Comparison of ENCODE assay signal across 1 cellular context in the genomic region with DNA sequence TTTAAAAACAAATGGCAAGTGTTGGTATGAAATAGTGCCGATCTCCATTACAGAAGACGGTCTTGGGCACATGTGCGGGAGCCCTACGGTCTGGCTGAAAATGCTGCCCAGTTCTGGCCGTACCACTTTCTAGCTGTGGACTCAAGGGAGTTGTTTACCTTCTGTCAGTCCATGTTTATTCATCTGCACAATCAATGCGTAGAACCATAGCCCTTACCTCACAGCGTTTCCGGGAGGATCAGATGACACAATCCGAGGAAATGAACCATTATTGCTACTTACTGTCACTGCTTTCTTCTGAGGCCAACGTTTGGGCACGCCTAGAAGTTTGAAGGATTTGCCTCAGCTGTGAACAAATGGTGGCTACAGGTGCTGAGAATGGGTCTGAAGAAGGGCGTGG.
TF ChIP-seq lines count a peak whose summit lies in the region.

No MANE protein-coding gene starts in this region.

TF ChIP-seq in HEK293, 187 proteins besides CTCF, POLR2A, EP300 and RAD21 (continued from another document and continues in another):
- TF ChIP-seq, protein P1, sequence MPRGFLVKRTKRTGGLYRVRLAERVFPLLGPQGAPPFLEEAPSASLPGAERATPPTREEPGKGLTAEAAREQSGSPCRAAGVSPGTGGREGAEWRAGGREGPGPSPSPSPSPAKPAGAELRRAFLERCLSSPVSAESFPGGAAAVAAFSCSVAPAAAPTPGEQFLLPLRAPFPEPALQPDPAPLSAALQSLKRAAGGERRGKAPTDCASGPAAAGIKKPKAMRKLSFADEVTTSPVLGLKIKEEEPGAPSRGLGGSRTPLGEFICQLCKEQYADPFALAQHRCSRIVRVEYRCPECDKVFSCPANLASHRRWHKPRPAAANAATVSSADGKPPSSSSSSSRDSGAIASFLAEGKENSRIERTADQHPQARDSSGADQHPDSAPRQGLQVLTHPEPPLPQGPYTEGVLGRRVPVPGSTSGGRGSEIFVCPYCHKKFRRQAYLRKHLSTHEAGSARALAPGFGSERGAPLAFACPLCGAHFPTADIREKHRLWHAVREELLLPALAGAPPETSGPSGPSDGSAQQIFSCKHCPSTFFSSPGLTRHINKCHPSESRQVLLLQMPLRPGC (tag by site-specific recombination; IDR thresholded peaks at IDR 0.05): 0 out of 2 replicates have a peak, but pooled peaks have one; percentile 39
- TF ChIP-seq ZNF202 (tag by site-specific recombination; IDR thresholded peaks at IDR 0.05; ENCODE audit: borderline replicate concordance): no peak
- TF ChIP-seq ZSCAN23 (tag by site-specific recombination; IDR thresholded peaks at IDR 0.05): no peak
- TF ChIP-seq, protein P2, sequence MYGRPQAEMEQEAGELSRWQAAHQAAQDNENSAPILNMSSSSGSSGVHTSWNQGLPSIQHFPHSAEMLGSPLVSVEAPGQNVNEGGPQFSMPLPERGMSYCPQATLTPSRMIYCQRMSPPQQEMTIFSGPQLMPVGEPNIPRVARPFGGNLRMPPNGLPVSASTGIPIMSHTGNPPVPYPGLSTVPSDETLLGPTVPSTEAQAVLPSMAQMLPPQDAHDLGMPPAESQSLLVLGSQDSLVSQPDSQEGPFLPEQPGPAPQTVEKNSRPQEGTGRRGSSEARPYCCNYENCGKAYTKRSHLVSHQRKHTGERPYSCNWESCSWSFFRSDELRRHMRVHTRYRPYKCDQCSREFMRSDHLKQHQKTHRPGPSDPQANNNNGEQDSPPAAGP (tag by site-specific recombination; IDR thresholded peaks at IDR 0.05): peak; percentile 87
- TF ChIP-seq SETDB1 (IDR thresholded peaks at IDR 0.05; ENCODE audit: insufficient read length, low read length): no peak
- TF ChIP-seq ZEB2 (tag by site-specific recombination; IDR thresholded peaks at IDR 0.05): peak; percentile 81; the same call in 1 of the 2 replicates
- TF ChIP-seq HOXA7 (CRISPR knock-in tag; IDR thresholded peaks at IDR 0.05; ENCODE audit: borderline replicate concordance): no peak
- TF ChIP-seq BCL11B (tag by site-specific recombination; IDR thresholded peaks at IDR 0.05; ENCODE audit: low read depth): no peak
- TF ChIP-seq ZFP3 (tag by site-specific recombination; IDR thresholded peaks at IDR 0.05; ENCODE audit: low read depth): no peak
- no peak; the same call in 1 of the 2 replicates for TF ChIP-seq ZSCAN30 (tag by site-specific recombination; IDR thresholded peaks at IDR 0.05)
- TF ChIP-seq ZNF544 (tag by site-specific recombination; IDR thresholded peaks at IDR 0.05): no peak
- TF ChIP-seq KLF10 (tag by site-specific recombination; IDR thresholded peaks at IDR 0.05): no peak
- TF ChIP-seq YY1 (tag by site-specific recombination; IDR thresholded peaks at IDR 0.05): no peak
- no peak for TF ChIP-seq ZNF677 (tag by site-specific recombination; IDR thresholded peaks at IDR 0.05)
- no peak for TF ChIP-seq ZNF792 (tag by site-specific recombination; IDR thresholded peaks at IDR 0.05)
- TF ChIP-seq, protein P3, sequence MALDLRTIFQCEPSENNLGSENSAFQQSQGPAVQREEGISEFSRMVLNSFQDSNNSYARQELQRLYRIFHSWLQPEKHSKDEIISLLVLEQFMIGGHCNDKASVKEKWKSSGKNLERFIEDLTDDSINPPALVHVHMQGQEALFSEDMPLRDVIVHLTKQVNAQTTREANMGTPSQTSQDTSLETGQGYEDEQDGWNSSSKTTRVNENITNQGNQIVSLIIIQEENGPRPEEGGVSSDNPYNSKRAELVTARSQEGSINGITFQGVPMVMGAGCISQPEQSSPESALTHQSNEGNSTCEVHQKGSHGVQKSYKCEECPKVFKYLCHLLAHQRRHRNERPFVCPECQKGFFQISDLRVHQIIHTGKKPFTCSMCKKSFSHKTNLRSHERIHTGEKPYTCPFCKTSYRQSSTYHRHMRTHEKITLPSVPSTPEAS (tag by site-specific recombination; IDR thresholded peaks at IDR 0.05): no peak
- TF ChIP-seq ZBTB17 (tag by site-specific recombination; IDR thresholded peaks at IDR 0.05): peak; percentile 51; the same call in 1 of the 2 replicates
- no peak for TF ChIP-seq ZBTB1 (tag by site-specific recombination; IDR thresholded peaks at IDR 0.05)
- TF ChIP-seq, protein P4, sequence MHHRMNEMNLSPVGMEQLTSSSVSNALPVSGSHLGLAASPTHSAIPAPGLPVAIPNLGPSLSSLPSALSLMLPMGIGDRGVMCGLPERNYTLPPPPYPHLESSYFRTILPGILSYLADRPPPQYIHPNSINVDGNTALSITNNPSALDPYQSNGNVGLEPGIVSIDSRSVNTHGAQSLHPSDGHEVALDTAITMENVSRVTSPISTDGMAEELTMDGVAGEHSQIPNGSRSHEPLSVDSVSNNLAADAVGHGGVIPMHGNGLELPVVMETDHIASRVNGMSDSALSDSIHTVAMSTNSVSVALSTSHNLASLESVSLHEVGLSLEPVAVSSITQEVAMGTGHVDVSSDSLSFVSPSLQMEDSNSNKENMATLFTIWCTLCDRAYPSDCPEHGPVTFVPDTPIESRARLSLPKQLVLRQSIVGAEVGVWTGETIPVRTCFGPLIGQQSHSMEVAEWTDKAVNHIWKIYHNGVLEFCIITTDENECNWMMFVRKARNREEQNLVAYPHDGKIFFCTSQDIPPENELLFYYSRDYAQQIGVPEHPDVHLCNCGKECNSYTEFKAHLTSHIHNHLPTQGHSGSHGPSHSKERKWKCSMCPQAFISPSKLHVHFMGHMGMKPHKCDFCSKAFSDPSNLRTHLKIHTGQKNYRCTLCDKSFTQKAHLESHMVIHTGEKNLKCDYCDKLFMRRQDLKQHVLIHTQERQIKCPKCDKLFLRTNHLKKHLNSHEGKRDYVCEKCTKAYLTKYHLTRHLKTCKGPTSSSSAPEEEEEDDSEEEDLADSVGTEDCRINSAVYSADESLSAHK (tag by site-specific recombination; IDR thresholded peaks at IDR 0.05): no peak
- TF ChIP-seq ZBTB20 (tag by site-specific recombination; IDR thresholded peaks at IDR 0.05): no peak
- no peak for TF ChIP-seq ZNF776 (tag by site-specific recombination; IDR thresholded peaks at IDR 0.05; ENCODE audit: borderline replicate concordance)
- TF ChIP-seq, protein P5, sequence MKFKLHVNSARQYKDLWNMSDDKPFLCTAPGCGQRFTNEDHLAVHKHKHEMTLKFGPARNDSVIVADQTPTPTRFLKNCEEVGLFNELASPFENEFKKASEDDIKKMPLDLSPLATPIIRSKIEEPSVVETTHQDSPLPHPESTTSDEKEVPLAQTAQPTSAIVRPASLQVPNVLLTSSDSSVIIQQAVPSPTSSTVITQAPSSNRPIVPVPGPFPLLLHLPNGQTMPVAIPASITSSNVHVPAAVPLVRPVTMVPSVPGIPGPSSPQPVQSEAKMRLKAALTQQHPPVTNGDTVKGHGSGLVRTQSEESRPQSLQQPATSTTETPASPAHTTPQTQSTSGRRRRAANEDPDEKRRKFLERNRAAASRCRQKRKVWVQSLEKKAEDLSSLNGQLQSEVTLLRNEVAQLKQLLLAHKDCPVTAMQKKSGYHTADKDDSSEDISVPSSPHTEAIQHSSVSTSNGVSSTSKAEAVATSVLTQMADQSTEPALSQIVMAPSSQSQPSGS (tag by site-specific recombination; IDR thresholded peaks at IDR 0.05; ENCODE audit: low read depth): 0 out of 2 replicates have a peak, but pooled peaks have one; percentile 54
- TF ChIP-seq, protein P6, sequence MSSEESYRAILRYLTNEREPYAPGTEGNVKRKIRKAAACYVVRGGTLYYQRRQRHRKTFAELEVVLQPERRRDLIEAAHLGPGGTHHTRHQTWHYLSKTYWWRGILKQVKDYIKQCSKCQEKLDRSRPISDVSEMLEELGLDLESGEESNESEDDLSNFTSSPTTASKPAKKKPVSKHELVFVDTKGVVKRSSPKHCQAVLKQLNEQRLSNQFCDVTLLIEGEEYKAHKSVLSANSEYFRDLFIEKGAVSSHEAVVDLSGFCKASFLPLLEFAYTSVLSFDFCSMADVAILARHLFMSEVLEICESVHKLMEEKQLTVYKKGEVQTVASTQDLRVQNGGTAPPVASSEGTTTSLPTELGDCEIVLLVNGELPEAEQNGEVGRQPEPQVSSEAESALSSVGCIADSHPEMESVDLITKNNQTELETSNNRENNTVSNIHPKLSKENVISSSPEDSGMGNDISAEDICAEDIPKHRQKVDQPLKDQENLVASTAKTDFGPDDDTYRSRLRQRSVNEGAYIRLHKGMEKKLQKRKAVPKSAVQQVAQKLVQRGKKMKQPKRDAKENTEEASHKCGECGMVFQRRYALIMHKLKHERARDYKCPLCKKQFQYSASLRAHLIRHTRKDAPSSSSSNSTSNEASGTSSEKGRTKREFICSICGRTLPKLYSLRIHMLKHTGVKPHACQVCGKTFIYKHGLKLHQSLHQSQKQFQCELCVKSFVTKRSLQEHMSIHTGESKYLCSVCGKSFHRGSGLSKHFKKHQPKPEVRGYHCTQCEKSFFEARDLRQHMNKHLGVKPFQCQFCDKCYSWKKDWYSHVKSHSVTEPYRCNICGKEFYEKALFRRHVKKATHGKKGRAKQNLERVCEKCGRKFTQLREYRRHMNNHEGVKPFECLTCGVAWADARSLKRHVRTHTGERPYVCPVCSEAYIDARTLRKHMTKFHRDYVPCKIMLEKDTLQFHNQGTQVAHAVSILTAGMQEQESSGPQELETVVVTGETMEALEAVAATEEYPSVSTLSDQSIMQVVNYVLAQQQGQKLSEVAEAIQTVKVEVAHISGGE (tag by site-specific recombination; conservative IDR thresholded peaks at IDR 0.05; ENCODE audit: low read depth): no peak
- TF ChIP-seq ZNF558 (tag by site-specific recombination; IDR thresholded peaks at IDR 0.05): no peak
- TF ChIP-seq YY2 (tag by site-specific recombination; IDR thresholded peaks at IDR 0.05): no peak
- no peak for TF ChIP-seq ZNF548 (tag by site-specific recombination; IDR thresholded peaks at IDR 0.05)
- no peak for TF ChIP-seq KLF9 (tag by site-specific recombination; IDR thresholded peaks at IDR 0.05; ENCODE audit: low read depth)
- no peak for TF ChIP-seq ZNF404 (tag by site-specific recombination; IDR thresholded peaks at IDR 0.05)
- TF ChIP-seq, protein P7, sequence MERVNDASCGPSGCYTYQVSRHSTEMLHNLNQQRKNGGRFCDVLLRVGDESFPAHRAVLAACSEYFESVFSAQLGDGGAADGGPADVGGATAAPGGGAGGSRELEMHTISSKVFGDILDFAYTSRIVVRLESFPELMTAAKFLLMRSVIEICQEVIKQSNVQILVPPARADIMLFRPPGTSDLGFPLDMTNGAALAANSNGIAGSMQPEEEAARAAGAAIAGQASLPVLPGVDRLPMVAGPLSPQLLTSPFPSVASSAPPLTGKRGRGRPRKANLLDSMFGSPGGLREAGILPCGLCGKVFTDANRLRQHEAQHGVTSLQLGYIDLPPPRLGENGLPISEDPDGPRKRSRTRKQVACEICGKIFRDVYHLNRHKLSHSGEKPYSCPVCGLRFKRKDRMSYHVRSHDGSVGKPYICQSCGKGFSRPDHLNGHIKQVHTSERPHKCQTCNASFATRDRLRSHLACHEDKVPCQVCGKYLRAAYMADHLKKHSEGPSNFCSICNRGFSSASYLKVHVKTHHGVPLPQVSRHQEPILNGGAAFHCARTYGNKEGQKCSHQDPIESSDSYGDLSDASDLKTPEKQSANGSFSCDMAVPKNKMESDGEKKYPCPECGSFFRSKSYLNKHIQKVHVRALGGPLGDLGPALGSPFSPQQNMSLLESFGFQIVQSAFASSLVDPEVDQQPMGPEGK (tag by site-specific recombination; IDR thresholded peaks at IDR 0.05): 0 out of 2 replicates have a peak, but pooled peaks have one; percentile 11
- TF ChIP-seq ZNF335 (tag by site-specific recombination; conservative IDR thresholded peaks at IDR 0.05): peak; percentile 78
- no peak for TF ChIP-seq ZNF184 (tag by site-specific recombination; IDR thresholded peaks at IDR 0.05)
- no peak for TF ChIP-seq ZNF112 (tag by site-specific recombination; IDR thresholded peaks at IDR 0.05)
- no peak for TF ChIP-seq ZNF302 (tag by site-specific recombination; IDR thresholded peaks at IDR 0.05; ENCODE audit: low read depth)
- TF ChIP-seq ZIC2 (tag by site-specific recombination; IDR thresholded peaks at IDR 0.05): no peak
- peak; percentile 95 for TF ChIP-seq ZBTB21 (tag by site-specific recombination; IDR thresholded peaks at IDR 0.05)
- TF ChIP-seq HOXD13 (CRISPR knock-in tag; IDR thresholded peaks at IDR 0.05; ENCODE audit: borderline replicate concordance): no peak
- TF ChIP-seq, protein P8, sequence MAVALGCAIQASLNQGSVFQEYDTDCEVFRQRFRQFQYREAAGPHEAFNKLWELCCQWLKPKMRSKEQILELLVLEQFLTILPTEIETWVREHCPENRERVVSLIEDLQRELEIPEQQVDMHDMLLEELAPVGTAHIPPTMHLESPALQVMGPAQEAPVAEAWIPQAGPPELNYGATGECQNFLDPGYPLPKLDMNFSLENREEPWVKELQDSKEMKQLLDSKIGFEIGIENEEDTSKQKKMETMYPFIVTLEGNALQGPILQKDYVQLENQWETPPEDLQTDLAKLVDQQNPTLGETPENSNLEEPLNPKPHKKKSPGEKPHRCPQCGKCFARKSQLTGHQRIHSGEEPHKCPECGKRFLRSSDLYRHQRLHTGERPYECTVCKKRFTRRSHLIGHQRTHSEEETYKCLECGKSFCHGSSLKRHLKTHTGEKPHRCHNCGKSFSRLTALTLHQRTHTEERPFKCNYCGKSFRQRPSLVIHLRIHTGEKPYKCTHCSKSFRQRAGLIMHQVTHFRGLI (tag by site-specific recombination; IDR thresholded peaks at IDR 0.05): peak; percentile 78; the same call in 1 of the 2 replicates
- TF ChIP-seq EGR2 (tag by site-specific recombination; IDR thresholded peaks at IDR 0.05; ENCODE audit: low read depth): no peak
- no peak for TF ChIP-seq MEIS1 (CRISPR knock-in tag; IDR thresholded peaks at IDR 0.05; ENCODE audit: borderline replicate concordance)
- TF ChIP-seq KLF16 (tag by site-specific recombination; IDR thresholded peaks at IDR 0.05): no peak
- TF ChIP-seq, protein P9, sequence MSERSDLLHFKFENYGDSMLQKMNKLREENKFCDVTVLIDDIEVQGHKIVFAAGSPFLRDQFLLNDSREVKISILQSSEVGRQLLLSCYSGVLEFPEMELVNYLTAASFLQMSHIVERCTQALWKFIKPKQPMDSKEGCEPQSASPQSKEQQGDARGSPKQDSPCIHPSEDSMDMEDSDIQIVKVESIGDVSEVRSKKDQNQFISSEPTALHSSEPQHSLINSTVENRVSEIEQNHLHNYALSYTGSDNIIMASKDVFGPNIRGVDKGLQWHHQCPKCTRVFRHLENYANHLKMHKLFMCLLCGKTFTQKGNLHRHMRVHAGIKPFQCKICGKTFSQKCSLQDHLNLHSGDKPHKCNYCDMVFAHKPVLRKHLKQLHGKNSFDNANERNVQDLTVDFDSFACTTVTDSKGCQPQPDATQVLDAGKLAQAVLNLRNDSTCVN (tag by site-specific recombination; optimal IDR thresholded peaks at IDR 0.05): no peak
